Comparison of ENCODE assay signal across 2 cellular contexts in genomic region chr3:195209083-195209835, GRCh38.
TF ChIP-seq lines count a peak whose summit lies in the region.

No MANE protein-coding gene starts in this region.

TF ChIP-seq in SK-N-SH, 30 proteins besides CTCF, POLR2A, EP300 and RAD21 (continued from another document):
- TF ChIP-seq POLR2AphosphoS5 (IDR thresholded peaks at IDR 0.05; ENCODE audit: low read depth, low read length) (no peak), FOSL2 (IDR thresholded peaks at IDR 0.05; ENCODE audit: borderline replicate concordance, low read depth) (no peak), TEAD4 (IDR thresholded peaks at IDR 0.05; ENCODE audit: borderline replicate concordance, insufficient read depth) (no peak), ELF1 (IDR thresholded peaks at IDR 0.05) (no peak)
- TF ChIP-seq, protein P1, sequence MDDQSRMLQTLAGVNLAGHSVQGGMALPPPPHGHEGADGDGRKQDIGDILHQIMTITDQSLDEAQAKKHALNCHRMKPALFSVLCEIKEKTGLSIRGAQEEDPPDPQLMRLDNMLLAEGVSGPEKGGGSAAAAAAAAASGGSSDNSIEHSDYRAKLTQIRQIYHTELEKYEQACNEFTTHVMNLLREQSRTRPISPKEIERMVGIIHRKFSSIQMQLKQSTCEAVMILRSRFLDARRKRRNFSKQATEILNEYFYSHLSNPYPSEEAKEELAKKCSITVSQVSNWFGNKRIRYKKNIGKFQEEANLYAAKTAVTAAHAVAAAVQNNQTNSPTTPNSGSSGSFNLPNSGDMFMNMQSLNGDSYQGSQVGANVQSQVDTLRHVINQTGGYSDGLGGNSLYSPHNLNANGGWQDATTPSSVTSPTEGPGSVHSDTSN (IDR thresholded peaks at IDR 0.05) = no peak
- TF ChIP-seq, protein P2, sequence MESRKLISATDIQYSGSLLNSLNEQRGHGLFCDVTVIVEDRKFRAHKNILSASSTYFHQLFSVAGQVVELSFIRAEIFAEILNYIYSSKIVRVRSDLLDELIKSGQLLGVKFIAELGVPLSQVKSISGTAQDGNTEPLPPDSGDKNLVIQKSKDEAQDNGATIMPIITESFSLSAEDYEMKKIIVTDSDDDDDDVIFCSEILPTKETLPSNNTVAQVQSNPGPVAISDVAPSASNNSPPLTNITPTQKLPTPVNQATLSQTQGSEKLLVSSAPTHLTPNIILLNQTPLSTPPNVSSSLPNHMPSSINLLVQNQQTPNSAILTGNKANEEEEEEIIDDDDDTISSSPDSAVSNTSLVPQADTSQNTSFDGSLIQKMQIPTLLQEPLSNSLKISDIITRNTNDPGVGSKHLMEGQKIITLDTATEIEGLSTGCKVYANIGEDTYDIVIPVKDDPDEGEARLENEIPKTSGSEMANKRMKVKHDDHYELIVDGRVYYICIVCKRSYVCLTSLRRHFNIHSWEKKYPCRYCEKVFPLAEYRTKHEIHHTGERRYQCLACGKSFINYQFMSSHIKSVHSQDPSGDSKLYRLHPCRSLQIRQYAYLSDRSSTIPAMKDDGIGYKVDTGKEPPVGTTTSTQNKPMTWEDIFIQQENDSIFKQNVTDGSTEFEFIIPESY (IDR thresholded peaks at IDR 0.05; ENCODE audit: borderline replicate concordance, low read depth) = no peak
TF ChIP-seq in SK-N-SH: peak in this region for 0.

TF ChIP-seq in SK-N-SH treated with all-trans-retinoic acid at 6 μM for 48 hours, 23 proteins besides CTCF, POLR2A, EP300 and RAD21:
- TF ChIP-seq, protein P3, sequence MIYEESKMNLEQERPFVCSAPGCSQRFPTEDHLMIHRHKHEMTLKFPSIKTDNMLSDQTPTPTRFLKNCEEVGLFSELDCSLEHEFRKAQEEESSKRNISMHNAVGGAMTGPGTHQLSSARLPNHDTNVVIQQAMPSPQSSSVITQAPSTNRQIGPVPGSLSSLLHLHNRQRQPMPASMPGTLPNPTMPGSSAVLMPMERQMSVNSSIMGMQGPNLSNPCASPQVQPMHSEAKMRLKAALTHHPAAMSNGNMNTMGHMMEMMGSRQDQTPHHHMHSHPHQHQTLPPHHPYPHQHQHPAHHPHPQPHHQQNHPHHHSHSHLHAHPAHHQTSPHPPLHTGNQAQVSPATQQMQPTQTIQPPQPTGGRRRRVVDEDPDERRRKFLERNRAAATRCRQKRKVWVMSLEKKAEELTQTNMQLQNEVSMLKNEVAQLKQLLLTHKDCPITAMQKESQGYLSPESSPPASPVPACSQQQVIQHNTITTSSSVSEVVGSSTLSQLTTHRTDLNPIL (CRISPR knock-in tag; IDR thresholded peaks at IDR 0.05; ENCODE audit: low read depth) = no peak
- TF ChIP-seq ISL1 (CRISPR knock-in tag; IDR thresholded peaks at IDR 0.05) (no peak), TCF4 (CRISPR knock-in tag; IDR thresholded peaks at IDR 0.05; ENCODE audit: borderline replicate concordance) (no peak), TOX (CRISPR knock-in tag; IDR thresholded peaks at IDR 0.05; ENCODE audit: borderline replicate concordance) (no peak)
